In genomic region chr12:49626169-49626835, GRCh38 we compare ENCODE assay signal across 14 cellular contexts. TPM values are rescaled to one million over a fixed set of nuclear protein-coding genes. Genes with fewer than 3 reads are reported as not detected.
DNase-seq lines count a peak whose midpoint lies in the region; ATAC-seq and TF ChIP-seq lines count a peak whose summit lies in the region.
"Had no signal": no experiment of that assay in that cellular context is flagged by ENCODE, and none has a peak within 500 bp of the region (broad histone marks: within the 10 kb centered on the region; RNA-seq: fewer than 3 reads in every experiment).

No MANE protein-coding gene starts in this region.

- no peaks in the 10 kb centered on the region for H3K9me3 Mint-ChIP-seq in stimulated activated effector memory CD8-positive, alpha-beta T cell treated with anti-CD3 and anti-CD28 coated beads, Interleukin-12 subunit alpha, Interleukin-12 subunit beta, amount 100 ng/mL, for 72 hours
- H3K9me3 Mint-ChIP-seq: activated B cell treated with CpG ODN at 0.5 μM for 24 hours; CD4-positive, alpha-beta memory T cell had no signal

- H3K27ac Mint-ChIP-seq in stimulated activated effector memory CD8-positive, alpha-beta T cell treated with anti-CD3 and anti-CD28 coated beads, Interleukin-12 subunit alpha, Interleukin-12 subunit beta, amount 100 ng/mL, for 72 hours: no peak overlapping the region
- H3K27ac Mint-ChIP-seq: activated B cell treated with CpG ODN at 0.5 μM for 24 hours; CD4-positive, alpha-beta memory T cell had no signal

- no peak overlapping the region for H3K4me3 Mint-ChIP-seq in stimulated activated effector memory CD8-positive, alpha-beta T cell treated with anti-CD3 and anti-CD28 coated beads, Interleukin-12 subunit alpha, Interleukin-12 subunit beta, amount 100 ng/mL, for 72 hours
- H3K4me3 Mint-ChIP-seq: activated B cell treated with CpG ODN at 0.5 μM for 24 hours; CD4-positive, alpha-beta memory T cell had no signal

- peak; percentile 31 for TF ChIP-seq CTCF in epithelial cell of proximal tubule (conservative IDR thresholded peaks at IDR 0.05; ENCODE audit: low read depth, low read length)

- no peak overlapping the region for H3K4me3 ChIP-seq in epithelial cell of proximal tubule (ENCODE audit: low read depth, low read length)
- H3K4me3 ChIP-seq: adrenal gland had no signal

- H3K4me1 Mint-ChIP-seq in stimulated activated effector memory CD8-positive, alpha-beta T cell treated with anti-CD3 and anti-CD28 coated beads, Interleukin-12 subunit alpha, Interleukin-12 subunit beta, amount 100 ng/mL, for 72 hours: peaks cover 14% of the 10 kb centered on the region

- DNase-seq in stimulated activated CD4-positive, alpha-beta T cell treated with anti-CD3 and anti-CD28 coated beads, Interleukin-15, amount 100 ng/mL, for 24 hours: peak; percentile 29
- no peak for DNase-seq in stimulated activated CD4-positive, alpha-beta T cell treated with anti-CD3 and anti-CD28 coated beads, Interleukin-12 subunit alpha, Interleukin-12 subunit beta, amount 100 ng/mL, for 4 hours
- DNase-seq in OCI-M1 (lab: John Stamatoyannopoulos, UW) (peak; percentile 24), epithelial cell of proximal tubule (ENCODE audit: low read depth) (peak; percentile 20), sciatic nerve (ENCODE audit: low spot score) (no peak)
- no peak for DNase-seq in stimulated activated effector memory CD8-positive, alpha-beta T cell treated with anti-CD3 and anti-CD28 coated beads, Interleukin-12 subunit alpha, Interleukin-12 subunit beta, amount 100 ng/mL, for 72 hours (ENCODE audit: low spot score in 2 of 2)
- DNase-seq: activated B cell treated with CpG ODN at 0.5 μM for 24 hours, kidney, NCI-H2171 had no signal

- ATAC-seq in stimulated activated effector memory CD8-positive, alpha-beta T cell treated with anti-CD3 and anti-CD28 coated beads, Interleukin-12 subunit alpha, Interleukin-12 subunit beta, amount 100 ng/mL, for 72 hours: peak; percentile 22
- ATAC-seq in sciatic nerve (no peak), GM21717 (IDR thresholded peaks at IDR 0.05; ENCODE audit: unreplicated experiment) (no peak), HG03280 (IDR thresholded peaks at IDR 0.05; ENCODE audit: unreplicated experiment) (no peak)

- H3K36me3 Mint-ChIP-seq in stimulated activated effector memory CD8-positive, alpha-beta T cell treated with anti-CD3 and anti-CD28 coated beads, Interleukin-12 subunit alpha, Interleukin-12 subunit beta, amount 100 ng/mL, for 72 hours: peaks cover 9% of the 10 kb centered on the region
- H3K36me3 Mint-ChIP-seq: CD4-positive, alpha-beta memory T cell had no signal

- intact Hi-C loops in sciatic nerve (cut with DNase I): no loop called here

RNA-seq across cellular contexts. Expression of gene PRPF40B, which starts 2.9 kb away (rescaled TPM):
- total RNA-seq in epithelial cell of proximal tubule (10.6 and 12.4 TPM in 2 replicates), sciatic nerve (37.9 TPM)

RNA-seq across cellular contexts. Expression of gene FAM186B, which starts 20.9 kb away (rescaled TPM):
- total RNA-seq in epithelial cell of proximal tubule (0.07 TPM in 1 of 2 replicates, not detected in the other), sciatic nerve (0.36 TPM)
- total RNA-seq: RPMI7951 had no signal

RNA-seq across cellular contexts. Expression of gene MCRS1, which starts 58.4 kb away (rescaled TPM):
- total RNA-seq in epithelial cell of proximal tubule (62.4 and 118 TPM in 2 replicates), sciatic nerve (39.3 TPM)

Comparison
In these comparisons a context has a peak if more than half of its experiments do, and no peak if none do; other contexts are left out.
1. DNase-seq: peak in stimulated activated CD4-positive, alpha-beta T cell treated with anti-CD3 and anti-CD28 coated beads, Interleukin-15, amount 100 ng/mL, for 24 hours (single experiment), OCI-M1 (single experiment) and epithelial cell of proximal tubule (single experiment); none in stimulated activated CD4-positive, alpha-beta T cell treated with anti-CD3 and anti-CD28 coated beads, Interleukin-12 subunit alpha, Interleukin-12 subunit beta, amount 100 ng/mL, for 4 hours (single experiment), stimulated activated effector memory CD8-positive, alpha-beta T cell treated with anti-CD3 and anti-CD28 coated beads, Interleukin-12 subunit alpha, Interleukin-12 subunit beta, amount 100 ng/mL, for 72 hours (0 of 2) and sciatic nerve (single experiment).